ENCODE assay signal across 8 cellular contexts in the genomic region with DNA sequence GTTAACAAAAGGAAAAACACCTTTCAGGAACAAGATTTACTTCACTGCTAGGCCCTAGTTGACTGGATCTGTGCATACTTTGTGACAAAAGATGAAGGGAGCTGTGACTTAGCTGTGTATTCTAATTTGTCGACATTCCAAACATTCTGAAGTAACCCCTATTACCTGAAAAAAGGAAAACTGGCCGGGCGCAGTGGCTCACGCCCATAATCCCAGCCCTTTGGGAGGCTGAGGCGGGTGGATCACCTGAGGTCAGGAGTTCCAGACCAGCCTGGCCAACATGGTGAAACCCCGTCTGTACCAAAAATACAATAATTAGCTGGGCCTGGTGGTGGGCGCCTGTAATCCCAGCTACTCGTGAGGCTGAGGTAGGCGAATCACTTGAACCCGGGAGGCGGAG. TPM values are rescaled to one million over a fixed set of nuclear protein-coding genes. Genes with fewer than 3 reads are reported as not detected.
DNase-seq lines count a peak whose midpoint lies in the region; ATAC-seq, FAIRE-seq and TF ChIP-seq lines count a peak whose summit lies in the region.
"Not testable (repeated sequence)": the region's sequence is repeated elsewhere in the genome, so short reads cannot be mapped to it uniquely, and the experiment has no call there.

No MANE protein-coding gene starts in this region.

- not testable (repeated sequence) for H3K27me3 ChIP-seq in CD8-positive, alpha-beta memory T cell (ENCODE audit: insufficient read depth, low read length, poor library complexity, severe bottlenecking); esophagus (ENCODE audit: control insufficient read depth in 1 of 2, insufficient read depth in 2 of 2, low read length in 2 of 2); right lobe of liver; pancreas

- peak overlapping the region; percentile 95 to 99 (median 96) for H3K4me3 Mint-ChIP-seq in CD8-positive, alpha-beta memory T cell
- H3K4me3 Mint-ChIP-seq in IgD-negative memory B cell (peak overlapping the region; percentile 97 to 99 (median 98)), WTC11 (peak overlapping the region; percentile 85), type B pancreatic cell (peak overlapping the region; percentile 95)

- H3K27ac Mint-ChIP-seq in CD8-positive, alpha-beta memory T cell, result peak overlapping the region; percentile 95 to 100 (median 96)
- H3K27ac Mint-ChIP-seq in IgD-negative memory B cell, result peak overlapping the region; percentile 95 to 97 (median 96)
- H3K27ac Mint-ChIP-seq in WTC11, type B pancreatic cell: not testable (repeated sequence)

- not testable (repeated sequence) for ATAC-seq in WTC11, right lobe of liver, pancreas

- not testable (repeated sequence) for H3K27me3 Mint-ChIP-seq in CD8-positive, alpha-beta memory T cell; IgD-negative memory B cell; WTC11 (ENCODE audit: low read depth)
- H3K27me3 Mint-ChIP-seq in type B pancreatic cell, result peaks cover 18% of the 10 kb centered on the region

- in situ Hi-C loops in astrocyte of the cerebellum (cut with HindIII; ENCODE audit: low sequenced_read_pairs), result loop anchor here (5.0 kb wide), 1 partner anchor 63 kb away; no protein-coding TSS in a partner anchor

- not testable (repeated sequence) for H3K9me3 Mint-ChIP-seq in CD8-positive, alpha-beta memory T cell; IgD-negative memory B cell; WTC11; type B pancreatic cell

- peak overlapping the region; percentile 94 for H3K27ac ChIP-seq in CD8-positive, alpha-beta memory T cell (ENCODE audit: low read depth, low read length)
- not testable (repeated sequence) for H3K27ac ChIP-seq in esophagus (ENCODE audit: low read depth in 2 of 2, low read length in 1 of 2)
- H3K27ac ChIP-seq in right lobe of liver (peak overlapping the region in 1 of 3 donors; percentile 15), pancreas (peak overlapping the region in 3 of 4 donors; percentile 16 to 95 (median 92))

- peak overlapping the region; percentile 96 for H3K4me3 ChIP-seq in CD8-positive, alpha-beta memory T cell (ENCODE audit: low read length)
- H3K4me3 ChIP-seq in astrocyte of the cerebellum (ENCODE audit: low read depth, low read length) (peak overlapping the region; percentile 88), esophagus (ENCODE audit: low read depth in 1 of 2, low read length in 2 of 2) (peak overlapping the region; percentile 6 to 95), right lobe of liver (peak overlapping the region in 2 of 3 donors; percentile 7 to 93), pancreas (peak overlapping the region in 2 of 4 donors; percentile 94 to 98)

- peaks cover 31% of the 10 kb centered on the region for H3K4me1 ChIP-seq in CD8-positive, alpha-beta memory T cell (ENCODE audit: insufficient read depth, low read length)
- not testable (repeated sequence) for H3K4me1 ChIP-seq in esophagus (ENCODE audit: control insufficient read depth in 2 of 2, insufficient read depth in 2 of 2, low read length in 1 of 2)
- H3K4me1 ChIP-seq in right lobe of liver (peaks cover 0 to 25% (median 6%) of the 10 kb centered on the region in 4 donors), pancreas (peaks cover 0 to 35% (median 33%) of the 10 kb centered on the region in 3 donors)

- WGBS in esophagus, 2 donors, result 65 to 66% methylated on average over 11 of the region's 11 CpGs
- WGBS in right lobe of liver (ENCODE audit: insufficient coverage, low coverage, low lambda C conversion rate, missing lambda C conversion rate), result 70% methylated on average over 11 of the region's 11 CpGs
- 62 to 63% methylated on average over 11 of the region's 11 CpGs for WGBS in pancreas, 2 donors

- H3K36me3 Mint-ChIP-seq in CD8-positive, alpha-beta memory T cell, result peaks cover 0 to 47% (median 7%) of the 10 kb centered on the region in 3 donors
- H3K36me3 Mint-ChIP-seq in IgD-negative memory B cell, WTC11, type B pancreatic cell: not testable (repeated sequence)

- FAIRE-seq in pancreas (lab: Jason Lieb, UNC), result not testable (repeated sequence)

- DNase-seq in CD8-positive, alpha-beta memory T cell; astrocyte of the cerebellum (ENCODE audit: low read depth); right lobe of liver; pancreas; type B pancreatic cell (ENCODE audit: extremely low spot score, unreplicated experiment): not testable (repeated sequence)
- peak; percentile 41 for DNase-seq in WTC11 (ENCODE audit: low spot score)

- not testable (repeated sequence) for TF ChIP-seq POLR2A in right lobe of liver (IDR thresholded peaks at IDR 0.05)

- intact Hi-C loops in right lobe of liver (cut with DNase I) (loop anchor here (10.0 kb wide), 2 partner anchors 140 to 260 kb away; partner anchors contain the start of gene COA1 (in 1 of the 2)), pancreas (cut with DNase I) (loop anchor here in 2 of 3 donors (5.0 kb wide), 2 partner anchors 113 to 138 kb away; no protein-coding TSS in a partner anchor)

- TF ChIP-seq CTCF in WTC11 (IDR thresholded peaks at IDR 0.05); astrocyte of the cerebellum (IDR thresholded peaks at IDR 0.05; ENCODE audit: low read depth, low read length, missing control alignments); right lobe of liver (IDR thresholded peaks at IDR 0.05); pancreas (IDR thresholded peaks at IDR 0.05); type B pancreatic cell (conservative IDR thresholded peaks at IDR 0.05): not testable (repeated sequence)

- H3K36me3 ChIP-seq in CD8-positive, alpha-beta memory T cell (ENCODE audit: insufficient read depth, low read length); esophagus (ENCODE audit: control insufficient read depth in 2 of 2, insufficient read depth in 2 of 2, low read length in 1 of 2); right lobe of liver; pancreas: not testable (repeated sequence)

- CTCF ChIA-PET in CD8-positive, alpha-beta memory T cell (lab: Charles Lee), result interaction anchor here (0.9 to 6.0 kb wide), 12 partner anchors 21 to 253 kb away, joined by 3 to 319 read pairs (median 4); no protein-coding TSS in a partner anchor
- CTCF ChIA-PET in WTC11 (lab: Charles Lee), result interaction anchor here (0.6 to 2.1 kb wide), 4 partner anchors 75 to 136 kb away, joined by 3 to 6 read pairs (median 4); no protein-coding TSS in a partner anchor

- POLR2A ChIA-PET in CD8-positive, alpha-beta memory T cell (lab: Charles Lee), result interaction anchor here (0.7 to 2.5 kb wide), 6 partner anchors 36 to 1041 kb away, joined by 3 to 16 read pairs (median 4); no protein-coding TSS in a partner anchor
- POLR2A ChIA-PET in WTC11 (lab: Charles Lee), result interaction anchor here (0.6 kb wide), 2 partner anchors 95 to 266 kb away, joined by 5 to 7 read pairs; no protein-coding TSS in a partner anchor

- not testable (repeated sequence) for H3K9me3 ChIP-seq in CD8-positive, alpha-beta memory T cell (ENCODE audit: low read length); esophagus (ENCODE audit: control insufficient read depth in 2 of 2, insufficient read depth in 1 of 2, low read depth in 1 of 2, low read length in 1 of 2); right lobe of liver; pancreas

- H3K4me1 Mint-ChIP-seq in CD8-positive, alpha-beta memory T cell, result peaks cover 33 to 48% (median 40%) of the 10 kb centered on the region in 3 donors
- peaks cover 30 to 39% (median 31%) of the 10 kb centered on the region in 3 donors for H3K4me1 Mint-ChIP-seq in IgD-negative memory B cell
- peaks cover 36% of the 10 kb centered on the region for H3K4me1 Mint-ChIP-seq in WTC11
- H3K4me1 Mint-ChIP-seq in type B pancreatic cell (ENCODE audit: unreplicated experiment), result peaks cover 11% of the 10 kb centered on the region

RNA-seq across cellular contexts. Expression of gene STK17A, which starts 1.8 kb away (rescaled TPM):
- total RNA-seq in CD8-positive, alpha-beta memory T cell, result 10 to 100 TPM; 45.5 to 45.8 TPM
- polyA plus RNA-seq in CD8-positive, alpha-beta memory T cell, result 270 TPM
- polyA plus RNA-seq in IgD-negative memory B cell, result 175 TPM
- 12.2 to 17.6 TPM (median 15.1 TPM) in 3 replicates for total RNA-seq in WTC11 (2021)
- 1 to 10 TPM; 7.4 to 9.8 TPM for polyA plus RNA-seq in esophagus
- 10 to 100 TPM in 3 of 6 experiments, 1 to 10 TPM in 3; 1.7 to 20.9 (median 7.9) TPM for total RNA-seq in right lobe of liver
- total RNA-seq in pancreas, result 10 to 100 TPM in 4 of 6 donors, 1 to 10 TPM in 2; 9.4 to 19.3 (median 11.7) TPM
- polyA plus RNA-seq in pancreas, result 10 to 100 TPM in 1 of 2 donors, 1 to 10 TPM in 1; 7.0 to 11.7 TPM
- 11.0 and 16.7 TPM in 2 replicates for total RNA-seq in type B pancreatic cell (ENCODE audit: low replicate concordance)
